In the genomic region with DNA sequence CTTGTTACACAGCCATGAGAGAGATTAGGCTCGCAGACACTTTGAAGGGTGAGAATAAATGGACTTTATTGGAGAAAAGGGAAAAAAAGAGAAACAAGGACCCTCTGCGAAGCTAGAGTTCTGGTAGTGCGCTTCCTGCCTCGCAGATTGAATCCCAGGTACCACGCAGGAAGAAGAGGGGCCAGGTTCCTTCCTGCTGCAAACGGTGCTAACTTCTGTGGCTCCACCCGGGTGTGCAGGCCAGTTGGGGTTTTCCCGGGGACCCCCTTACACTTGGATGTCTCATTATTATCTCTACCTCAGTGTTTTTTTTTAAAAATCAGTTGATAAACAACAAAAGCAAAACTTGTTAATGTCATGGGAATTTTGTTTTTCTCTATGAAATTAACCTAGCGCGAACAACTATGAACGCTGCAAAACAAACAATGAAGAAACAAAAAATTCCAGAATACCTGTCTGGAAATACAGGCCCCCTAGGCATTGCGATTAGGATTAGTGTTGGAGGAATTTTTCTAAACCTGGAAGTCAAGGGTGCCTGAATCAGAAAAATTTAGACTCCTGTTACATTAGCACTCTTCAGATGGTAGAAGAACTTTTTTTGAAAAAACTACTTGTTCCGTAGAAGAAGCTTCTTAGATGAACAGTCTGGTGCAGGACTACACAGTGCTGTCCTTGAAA, we compare ENCODE assay signal across 22 cellular contexts.
A peak's percentile ranks its signal among the peaks of the same experiment; 100 is the strongest.
DNase-seq lines count a peak whose midpoint lies in the region; ATAC-seq lines count a peak whose summit lies in the region.
"Had no signal": no experiment of that assay in that cellular context is flagged by ENCODE, and none has a peak within 500 bp of the region (broad histone marks: within the 10 kb centered on the region; RNA-seq: fewer than 3 reads in every experiment).

No MANE protein-coding gene starts in this region.

- DNase-seq in T-helper 1 cell (no peak), kidney tubule cell (ENCODE audit: low spot score) (no peak)
- no peak for DNase-seq in naive thymus-derived CD4-positive, alpha-beta T cell
- no peak for DNase-seq in stimulated activated naive CD8-positive, alpha-beta T cell treated with anti-CD3 and anti-CD28 coated beads, Interleukin-15, Interleukin-2, amounts not matched to agents 100 U/mL and 50 U/mL, for 24 hours
- DNase-seq in stimulated activated CD4-positive, alpha-beta T cell treated with anti-CD3 and anti-CD28 coated beads, Interleukin-15, amount 100 ng/mL, for 24 hours = no peak
- DNase-seq: AML-193; COR-L47; DMS 273 treated with DMSO at 0.1 percent for 48 hours; Kasumi-1; MM.1S; NCI-H1092; NCI-H146; NCI-H2081 treated with DMSO at 0.1 percent for 48 hours; NK-92 treated with Interleukin-12 subunit alpha and Interleukin-12 subunit beta, amount 100 ng/mL, for 24 hours had no signal

- H3K27ac Mint-ChIP-seq in T-helper 1 cell treated with Interleukin-12 subunit alpha and Interleukin-12 subunit beta and Interleukin-4 antibody, amounts not matched to agents 30 μg/mL and 1 μg/mL, for 36 hours = peak overlapping the region; percentile 4
- peak overlapping the region in 1 of 9 donors; percentile 68 for H3K27ac Mint-ChIP-seq in naive thymus-derived CD4-positive, alpha-beta T cell
- H3K27ac Mint-ChIP-seq: IgD-negative memory B cell had no signal

- POLR2A ChIA-PET in naive thymus-derived CD4-positive, alpha-beta T cell (lab: Charles Lee) = no interaction called here

- no peak overlapping the region for H3K4me3 Mint-ChIP-seq in T-helper 1 cell treated with Interleukin-12 subunit alpha and Interleukin-12 subunit beta and Interleukin-4 antibody, amounts not matched to agents 30 μg/mL and 1 μg/mL, for 36 hours
- peak overlapping the region; percentile 6 to 64 (median 40) for H3K4me3 Mint-ChIP-seq in naive thymus-derived CD4-positive, alpha-beta T cell
- H3K4me3 Mint-ChIP-seq: CD14-positive monocyte, IgD-negative memory B cell had no signal

- H3K36me3 ChIP-seq in KOPT-K1 (ENCODE audit: insufficient read depth, low read length) = no peaks in the 10 kb centered on the region
- H3K36me3 ChIP-seq in naive thymus-derived CD4-positive, alpha-beta T cell (ENCODE audit: control insufficient read depth in 2 of 3, insufficient read depth in 3 of 3, low read length in 3 of 3) = no peaks in the 10 kb centered on the region

- H3K4me1 ChIP-seq in naive thymus-derived CD4-positive, alpha-beta T cell (ENCODE audit: control insufficient read depth in 2 of 2, insufficient read depth in 2 of 2, low read length in 2 of 2) = peaks cover 7 to 23% of the 10 kb centered on the region in 2 donors

- no peaks in the 10 kb centered on the region for H3K36me3 Mint-ChIP-seq in T-helper 1 cell treated with Interleukin-12 subunit alpha and Interleukin-12 subunit beta and Interleukin-4 antibody, amounts not matched to agents 30 μg/mL and 1 μg/mL, for 36 hours (ENCODE audit: low read depth)
- H3K36me3 Mint-ChIP-seq in naive thymus-derived CD4-positive, alpha-beta T cell = no peaks in the 10 kb centered on the region
- H3K36me3 Mint-ChIP-seq: CD14-positive monocyte, IgD-negative memory B cell had no signal

- peaks cover 36% of the 10 kb centered on the region for H3K4me1 Mint-ChIP-seq in T-helper 1 cell treated with Interleukin-12 subunit alpha and Interleukin-12 subunit beta and Interleukin-4 antibody, amounts not matched to agents 30 μg/mL and 1 μg/mL, for 36 hours (ENCODE audit: low read depth)
- H3K4me1 Mint-ChIP-seq in naive thymus-derived CD4-positive, alpha-beta T cell = peaks cover 24 to 47% (median 42%) of the 10 kb centered on the region in 7 donors
- H3K4me1 Mint-ChIP-seq: CD14-positive monocyte, IgD-negative memory B cell had no signal

- no peaks in the 10 kb centered on the region for H3K27me3 ChIP-seq in naive thymus-derived CD4-positive, alpha-beta T cell (ENCODE audit: control insufficient read depth in 2 of 2, insufficient read depth in 2 of 2, low read length in 2 of 2)

- peak overlapping the region; percentile 82 for H3K27ac ChIP-seq in KOPT-K1 (ENCODE audit: low read depth, low read length, poor library complexity, severe bottlenecking)
- H3K27ac ChIP-seq in naive thymus-derived CD4-positive, alpha-beta T cell (ENCODE audit: low read depth, low read length) = no peak overlapping the region
- H3K27ac ChIP-seq: 22Rv1 had no signal

- no peaks in the 10 kb centered on the region for H3K27me3 Mint-ChIP-seq in T-helper 1 cell treated with Interleukin-12 subunit alpha and Interleukin-12 subunit beta and Interleukin-4 antibody, amounts not matched to agents 30 μg/mL and 1 μg/mL, for 36 hours (ENCODE audit: low read depth)
- peaks cover 0 to 17% (median 0%) of the 10 kb centered on the region in 5 donors for H3K27me3 Mint-ChIP-seq in naive thymus-derived CD4-positive, alpha-beta T cell

- H3K9me3 Mint-ChIP-seq in T-helper 1 cell treated with Interleukin-12 subunit alpha and Interleukin-12 subunit beta and Interleukin-4 antibody, amounts not matched to agents 30 μg/mL and 1 μg/mL, for 36 hours = no peaks in the 10 kb centered on the region
- H3K9me3 Mint-ChIP-seq in naive thymus-derived CD4-positive, alpha-beta T cell = no peaks in the 10 kb centered on the region

- H3K9me3 ChIP-seq in KOPT-K1 (ENCODE audit: insufficient read depth, low read length, poor library complexity, severe bottlenecking) = no peaks in the 10 kb centered on the region
- H3K9me3 ChIP-seq in naive thymus-derived CD4-positive, alpha-beta T cell (ENCODE audit: control insufficient read depth in 2 of 3, low read length in 3 of 3) = no peaks in the 10 kb centered on the region

- CTCF ChIA-PET in naive thymus-derived CD4-positive, alpha-beta T cell (lab: Charles Lee) = no interaction called here

- no peak overlapping the region for H3K4me3 ChIP-seq in naive thymus-derived CD4-positive, alpha-beta T cell (ENCODE audit: low read length)

- intact Hi-C loops in naive thymus-derived CD4-positive, alpha-beta T cell (cut with micrococcal nuclease) = no loop called here

- ATAC-seq in naive thymus-derived CD4-positive, alpha-beta T cell = no peak
- peak; percentile 40 for ATAC-seq in stimulated activated naive CD8-positive, alpha-beta T cell treated with anti-CD3 and anti-CD28 coated beads, Interleukin-15, Interleukin-2, amounts not matched to agents 100 U/mL and 50 U/mL, for 24 hours
- ATAC-seq in GM21786 (IDR thresholded peaks at IDR 0.05; ENCODE audit: unreplicated experiment) = no peak
- ATAC-seq: HCT116, Right ventricle myocardium inferior had no signal
